In genomic region chr15:38010390-38010789, GRCh38 we compare ENCODE assay signal across 2 cellular contexts.
TF ChIP-seq lines count a peak whose summit lies in the region.

No MANE protein-coding gene starts in this region.

TF ChIP-seq in GM23338, 12 proteins besides CTCF, POLR2A, EP300 and RAD21 (continued from another document):
- TF ChIP-seq REST (IDR thresholded peaks at IDR 0.05; ENCODE audit: unreplicated experiment), result no peak
- no peak for TF ChIP-seq JUNB (IDR thresholded peaks at IDR 0.05; ENCODE audit: unreplicated experiment)
- TF ChIP-seq EZH2 (IDR thresholded peaks at IDR 0.05; ENCODE audit: low read depth, unreplicated experiment), result no peak
- TF ChIP-seq ZNF462 (CRISPR knock-in tag; IDR thresholded peaks at IDR 0.05), result no peak
- TF ChIP-seq POLR2AphosphoS5 (IDR thresholded peaks at IDR 0.05; ENCODE audit: low read depth), result no peak
- TF ChIP-seq ZNF114 (CRISPR knock-in tag; IDR thresholded peaks at IDR 0.05), result no peak
- no peak for TF ChIP-seq CREB1 (CRISPR knock-in tag; IDR thresholded peaks at IDR 0.05; ENCODE audit: low read depth)
- TF ChIP-seq EZH2phosphoT487 (IDR thresholded peaks at IDR 0.05; ENCODE audit: unreplicated experiment), result no peak

TF ChIP-seq in GM12878, 131 proteins besides CTCF, POLR2A, EP300 and RAD21:
- no peak for TF ChIP-seq SKIL (IDR thresholded peaks at IDR 0.05; ENCODE audit: low read depth, poor library complexity, severe bottlenecking)
- no peak for TF ChIP-seq POLR2AphosphoS2 (IDR thresholded peaks at IDR 0.05; ENCODE audit: low read depth, low read length)
- TF ChIP-seq MTA2 (IDR thresholded peaks at IDR 0.05; ENCODE audit: low read depth), result no peak
